Comparison of ENCODE assay signal across 23 cellular contexts in genomic region chr4:1690698-1691097, GRCh38. TPM values are rescaled to one million over a fixed set of nuclear protein-coding genes. Genes with fewer than 3 reads are reported as not detected.
"Had no signal": no experiment of that assay in that cellular context is flagged by ENCODE, and none has a peak within 500 bp of the region (broad histone marks: within the 10 kb centered on the region; RNA-seq: fewer than 3 reads in every experiment).

No MANE protein-coding gene starts in this region.

- H3K27ac ChIP-seq: adrenal gland, ascending aorta, coronary artery, epithelial cell of prostate, neural progenitor cell, thoracic aorta, upper lobe of left lung had no signal

- H3K27me3 ChIP-seq: adrenal gland, ascending aorta, neural progenitor cell, upper lobe of left lung had no signal

- H3K9ac ChIP-seq: neural progenitor cell had no signal

- H3K4me2 ChIP-seq: neural progenitor cell had no signal

- ATAC-seq: activated T-cell treated with anti-CD3 and anti-CD28 coated beads, Interleukin-2, amount 50 U/mL, for 4 hours; naive thymus-derived CD4-positive, alpha-beta T cell; SK-N-SH treated with all-trans-retinoic acid at 6 μM for 48 hours had no signal

- H3K4me3 ChIP-seq: adrenal gland, ascending aorta, coronary artery, lung, neural progenitor cell, thoracic aorta, upper lobe of left lung had no signal

- FAIRE-seq: kidney had no signal

- DNase-seq: activated CD4-positive, alpha-beta T cell treated with anti-CD3 and anti-CD28 coated beads for 1 hour; activated CD4-positive, alpha-beta T cell treated with anti-CD3 and anti-CD28 coated beads, Interleukin-2, amount 50 U/mL, for 1 hour; activated CD8-positive, alpha-beta memory T cell treated with anti-CD3 and anti-CD28 coated beads, Interleukin-2, amount 50 U/mL, for 4 hours; activated gamma-delta T cell; activated naive CD4-positive, alpha-beta T cell treated with anti-CD3 and anti-CD28 coated beads, Interleukin-2, amount 50 U/mL, for 16 hours; activated T-cell treated with anti-CD3 and anti-CD28 coated beads, Interleukin-2, amount 50 U/mL, for 4 hours; adrenal gland; foreskin fibroblast; kidney; naive thymus-derived CD4-positive, alpha-beta T cell; retina; stimulated activated CD4-positive, alpha-beta T cell treated with anti-CD3 and anti-CD28 coated beads, Interleukin-2, amount 100 ng/mL, for 48 hours; stimulated activated CD8-positive, alpha-beta memory T cell treated with anti-CD3 and anti-CD28 coated beads, Interleukin-4, amount 100 ng/mL, for 48 hours; stimulated activated naive CD4-positive, alpha-beta T cell; T-helper 9 cell; upper lobe of left lung had no signal

- H2AFZ ChIP-seq: neural progenitor cell had no signal

- H3K9me3 ChIP-seq: adrenal gland, ascending aorta, thoracic aorta, upper lobe of left lung had no signal

- H3K4me1 ChIP-seq: adrenal gland, ascending aorta, neural progenitor cell had no signal

RNA-seq across cellular contexts. Expression of gene FAM53A, which starts 6.6 kb away (rescaled TPM):
- total RNA-seq: ascending aorta had no signal
